Comparison of ENCODE assay signal across 39 cellular contexts in the genomic region with DNA sequence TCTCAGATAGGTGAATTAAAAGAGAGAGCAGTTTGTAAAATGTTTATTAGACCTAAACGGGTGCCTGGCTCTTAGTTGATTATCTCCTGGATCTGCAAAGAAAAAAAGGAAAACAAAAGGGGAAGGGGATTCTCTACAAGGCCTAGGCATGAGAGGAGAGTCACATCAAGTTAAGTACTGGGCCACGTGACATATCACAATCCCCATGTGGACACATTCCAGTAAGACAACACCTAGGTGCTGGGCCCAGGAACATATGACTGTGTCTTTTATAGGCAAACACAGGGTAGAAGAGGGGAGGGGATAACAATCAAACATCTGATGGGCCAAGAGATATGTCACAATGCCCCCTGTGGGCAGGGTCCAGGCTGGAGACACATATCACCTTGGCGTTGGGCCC.
"Had no signal": no experiment of that assay in that cellular context is flagged by ENCODE, and none has a peak within 500 bp of the region (broad histone marks: within the 10 kb centered on the region; RNA-seq: fewer than 3 reads in every experiment).

No MANE protein-coding gene starts in this region.

- H3K27ac Mint-ChIP-seq: activated B cell treated with CpG ODN at 0.5 μM for 24 hours; activated CD4-positive, alpha-beta memory T cell treated with anti-CD3 and anti-CD28 coated beads for 36 hours; activated CD4-positive, alpha-beta T cell treated with anti-CD3 and anti-CD28 coated beads, Interleukin-2, amount 10 ng/mL, durations not matched to agents 24 days and 14 days; activated CD8-positive, alpha-beta T cell treated with anti-CD3 and anti-CD28 coated beads for 36 hours; activated naive CD4-positive, alpha-beta T cell treated with anti-CD3 and anti-CD28 coated beads for 36 hours; activated naive CD4-positive, alpha-beta T cell treated with anti-CD3 and anti-CD28 coated beads, Interleukin-2, amount 50 U/mL, for 24 hours; activated naive CD8-positive, alpha-beta T cell; activated naive CD8-positive, alpha-beta T cell treated with anti-CD3 and anti-CD28 coated beads, Interleukin-2, amount 10 ng/mL, durations not matched to agents 7 days and 5 days; activated naive CD8-positive, alpha-beta T cell treated with anti-CD3 and anti-CD28 coated beads, Interleukin-2, amount 50 U/mL, for 24 hours; activated T-cell treated with anti-CD3 and anti-CD28 coated beads, Interleukin-2, amount 50 U/mL, for 72 hours; activated T-helper 1 cell treated with anti-CD3 and anti-CD28 coated beads, Interleukin-12 subunit alpha, Interleukin-12 subunit beta, Interleukin-2, Interleukin-4 antibody, amounts not matched to agents 30 ng/mL and 10 ng/mL and 1 ng/mL, durations not matched to agents 14 hours and 24 hours and 36 hours; activated T-helper 17 cell treated with anti-CD3 and anti-CD28 coated beads, Interleukin-2, amount 50 U/mL, for 72 hours; T-helper 1 cell treated with Interleukin-12 subunit alpha and Interleukin-12 subunit beta and Interleukin-4 antibody, amounts not matched to agents 30 μg/mL and 1 μg/mL, for 36 hours; T-helper 2 cell treated with Interferon-gamma antibody and Interleukin-4, amounts not matched to agents 5 μg/mL and 100 μg/mL, for 36 hours had no signal

- H3K4me3 ChIP-seq: ascending aorta, cardiac muscle cell had no signal

- H3K27me3 ChIP-seq: ascending aorta, cardiac muscle cell had no signal

- H3K4me1 Mint-ChIP-seq: activated CD4-positive, alpha-beta T cell treated with anti-CD3 and anti-CD28 coated beads, Interleukin-2, amount 10 ng/mL, durations not matched to agents 24 days and 14 days; activated naive CD4-positive, alpha-beta T cell treated with anti-CD3 and anti-CD28 coated beads, Interleukin-2, amount 50 U/mL, for 24 hours; activated naive CD8-positive, alpha-beta T cell treated with anti-CD3 and anti-CD28 coated beads, Interleukin-2, amount 10 ng/mL, durations not matched to agents 7 days and 5 days; activated T-helper 17 cell treated with anti-CD3 and anti-CD28 coated beads, Interleukin-2, amount 50 U/mL, for 72 hours; central memory CD8-positive, alpha-beta T cell had no signal

- H3K36me3 Mint-ChIP-seq: activated naive CD4-positive, alpha-beta T cell treated with anti-CD3 and anti-CD28 coated beads, Interleukin-2, amount 50 U/mL, for 24 hours had no signal

- FAIRE-seq: bronchial epithelial cell, TTC549 had no signal

- H3K9me3 ChIP-seq: ascending aorta had no signal

- H3K27me3 Mint-ChIP-seq: activated CD4-positive, alpha-beta memory T cell treated with anti-CD3 and anti-CD28 coated beads for 36 hours; activated CD4-positive, alpha-beta T cell treated with anti-CD3 and anti-CD28 coated beads, Interleukin-2, amount 10 ng/mL, durations not matched to agents 24 days and 14 days; activated CD8-positive, alpha-beta T cell treated with anti-CD3 and anti-CD28 coated beads for 36 hours; activated naive CD4-positive, alpha-beta T cell treated with anti-CD3 and anti-CD28 coated beads, Interleukin-2, amount 50 U/mL, for 24 hours; activated naive CD8-positive, alpha-beta T cell; activated naive CD8-positive, alpha-beta T cell treated with anti-CD3 and anti-CD28 coated beads, Interleukin-2, amount 10 ng/mL, durations not matched to agents 7 days and 5 days; activated naive CD8-positive, alpha-beta T cell treated with anti-CD3 and anti-CD28 coated beads, Interleukin-2, amount 50 U/mL, for 24 hours; activated T-helper 17 cell treated with anti-CD3 and anti-CD28 coated beads, Interleukin-2, amount 50 U/mL, for 72 hours; central memory CD8-positive, alpha-beta T cell had no signal

- H3K4me3 Mint-ChIP-seq: activated B cell treated with CpG ODN at 0.5 μM for 24 hours; activated CD4-positive, alpha-beta memory T cell treated with anti-CD3 and anti-CD28 coated beads for 36 hours; activated CD4-positive, alpha-beta T cell treated with anti-CD3 and anti-CD28 coated beads, Interleukin-2, amount 10 ng/mL, durations not matched to agents 24 days and 14 days; activated CD8-positive, alpha-beta T cell treated with anti-CD3 and anti-CD28 coated beads for 36 hours; activated naive CD4-positive, alpha-beta T cell treated with anti-CD3 and anti-CD28 coated beads for 36 hours; activated naive CD4-positive, alpha-beta T cell treated with anti-CD3 and anti-CD28 coated beads, Interleukin-2, amount 50 U/mL, for 24 hours; activated naive CD8-positive, alpha-beta T cell; activated naive CD8-positive, alpha-beta T cell treated with anti-CD3 and anti-CD28 coated beads, Interleukin-2, amount 10 ng/mL, durations not matched to agents 7 days and 5 days; activated naive CD8-positive, alpha-beta T cell treated with anti-CD3 and anti-CD28 coated beads, Interleukin-2, amount 50 U/mL, for 24 hours; activated T-cell treated with anti-CD3 and anti-CD28 coated beads, Interleukin-2, amount 50 U/mL, for 4 hours; activated T-cell treated with anti-CD3 and anti-CD28 coated beads, Interleukin-2, amount 50 U/mL, for 72 hours; activated T-helper 1 cell treated with anti-CD3 and anti-CD28 coated beads, Interleukin-12 subunit alpha, Interleukin-12 subunit beta, Interleukin-2, Interleukin-4 antibody, amounts not matched to agents 30 ng/mL and 10 ng/mL and 1 ng/mL, durations not matched to agents 14 hours and 24 hours and 36 hours; activated T-helper 17 cell treated with anti-CD3 and anti-CD28 coated beads, Interleukin-2, amount 50 U/mL, for 72 hours; brain; central memory CD8-positive, alpha-beta T cell; T-helper 1 cell treated with Interleukin-12 subunit alpha and Interleukin-12 subunit beta and Interleukin-4 antibody, amounts not matched to agents 30 μg/mL and 1 μg/mL, for 36 hours; T-helper 2 cell treated with Interferon-gamma antibody and Interleukin-4, amounts not matched to agents 5 μg/mL and 100 μg/mL, for 36 hours had no signal

- H3K9me3 Mint-ChIP-seq: activated B cell treated with CpG ODN at 0.5 μM for 24 hours; activated CD4-positive, alpha-beta memory T cell treated with anti-CD3 and anti-CD28 coated beads for 36 hours; activated CD8-positive, alpha-beta T cell treated with anti-CD3 and anti-CD28 coated beads for 36 hours; activated naive CD4-positive, alpha-beta T cell treated with anti-CD3 and anti-CD28 coated beads for 36 hours; activated naive CD4-positive, alpha-beta T cell treated with anti-CD3 and anti-CD28 coated beads, Interleukin-2, amount 50 U/mL, for 24 hours; activated T-cell treated with anti-CD3 and anti-CD28 coated beads, Interleukin-2, amount 50 U/mL, for 4 hours; activated T-helper 17 cell treated with anti-CD3 and anti-CD28 coated beads, Interleukin-2, amount 50 U/mL, for 72 hours; central memory CD8-positive, alpha-beta T cell had no signal

- H3K27ac ChIP-seq: ascending aorta, cardiac muscle cell, VCaP had no signal

- DNase-seq: activated B cell treated with CpG ODN at 0.5 μM for 24 hours; activated CD4-positive, alpha-beta memory T cell treated with anti-CD3 and anti-CD28 coated beads for 36 hours; activated CD4-positive, alpha-beta T cell treated with anti-CD3 and anti-CD28 coated beads for 4 hours; activated CD4-positive, alpha-beta T cell treated with anti-CD3 and anti-CD28 coated beads, Interleukin-2, amount 10 ng/mL, durations not matched to agents 24 days and 14 days; activated CD4-positive, alpha-beta T cell treated with anti-CD3 and anti-CD28 coated beads, Interleukin-2, amount 50 U/mL, for 1 hour; activated CD4-positive, alpha-beta T cell treated with anti-CD3 and anti-CD28 coated beads, Interleukin-2, amount 50 U/mL, for 4 hours; activated CD4-positive, CD25-positive, alpha-beta regulatory T cell treated with anti-CD3 and anti-CD28 coated beads, Interleukin-2, amount 50 U/mL, for 72 hours; activated CD8-positive, alpha-beta memory T cell treated with anti-CD3 and anti-CD28 coated beads, Interleukin-2, amount 50 U/mL, for 4 hours; activated CD8-positive, alpha-beta T cell treated with anti-CD3 and anti-CD28 coated beads for 36 hours; activated effector memory CD4-positive, alpha-beta T cell treated with anti-CD3 and anti-CD28 coated beads, Interleukin-2, amount 50 U/mL, for 16 hours; activated gamma-delta T cell treated with Interleukin-2 at 50 U/mL for 16 hours; activated naive CD4-positive, alpha-beta T cell; activated naive CD4-positive, alpha-beta T cell treated with anti-CD3 and anti-CD28 coated beads for 36 hours; activated naive CD8-positive, alpha-beta T cell treated with anti-CD3 and anti-CD28 coated beads, Interleukin-2, amount 10 ng/mL, durations not matched to agents 7 days and 5 days; activated naive CD8-positive, alpha-beta T cell treated with anti-CD3 and anti-CD28 coated beads, Interleukin-2, amount 50 U/mL, for 24 hours; activated T-cell treated with anti-CD3 and anti-CD28 coated beads for 4 hours; activated T-cell treated with anti-CD3 and anti-CD28 coated beads, Interleukin-2, amount 50 U/mL, for 1 hour; activated T-cell treated with anti-CD3 and anti-CD28 coated beads, Interleukin-2, amount 50 U/mL, for 4 hours; activated T-cell treated with anti-CD3 and anti-CD28 coated beads, Interleukin-2, amount 50 U/mL, for 72 hours; amygdala; anterior cingulate cortex; caudate nucleus; cerebellar nuclear complex; T-helper 1 cell; T-helper 2 cell; T-helper 9 cell had no signal

- ATAC-seq: activated CD8-positive, alpha-beta T cell treated with anti-CD3 and anti-CD28 coated beads for 36 hours; activated naive CD8-positive, alpha-beta T cell treated with anti-CD3 and anti-CD28 coated beads, Interleukin-2, amount 50 U/mL, for 24 hours; activated T-cell treated with anti-CD3 and anti-CD28 coated beads, Interleukin-2, amount 50 U/mL, for 4 hours; activated T-cell treated with anti-CD3 and anti-CD28 coated beads, Interleukin-2, amount 50 U/mL, for 72 hours; activated T-helper 17 cell treated with anti-CD3 and anti-CD28 coated beads, Interleukin-2, amount 50 U/mL, for 72 hours had no signal

- H3K36me3 ChIP-seq: ascending aorta, cardiac muscle cell had no signal
